Comparison of ENCODE assay signal across 1 cellular context in genomic region chr4:15143551-15143950, GRCh38.
TF ChIP-seq lines count a peak whose summit lies in the region.

No MANE protein-coding gene starts in this region.

TF ChIP-seq in GM23338, 12 proteins besides CTCF, POLR2A, EP300 and RAD21 (continued from another document):
- TF ChIP-seq ETS1 (IDR thresholded peaks at IDR 0.05) (no peak), REST (IDR thresholded peaks at IDR 0.05; ENCODE audit: unreplicated experiment) (no peak), POLR2AphosphoS5 (IDR thresholded peaks at IDR 0.05; ENCODE audit: low read depth) (no peak), ZNF114 (CRISPR knock-in tag; IDR thresholded peaks at IDR 0.05) (no peak), EZH2 (IDR thresholded peaks at IDR 0.05; ENCODE audit: low read depth, unreplicated experiment) (no peak), STAT1 (IDR thresholded peaks at IDR 0.05; ENCODE audit: unreplicated experiment) (no peak)
TF ChIP-seq in GM23338: peak in this region for 0.
